In the genomic region with DNA sequence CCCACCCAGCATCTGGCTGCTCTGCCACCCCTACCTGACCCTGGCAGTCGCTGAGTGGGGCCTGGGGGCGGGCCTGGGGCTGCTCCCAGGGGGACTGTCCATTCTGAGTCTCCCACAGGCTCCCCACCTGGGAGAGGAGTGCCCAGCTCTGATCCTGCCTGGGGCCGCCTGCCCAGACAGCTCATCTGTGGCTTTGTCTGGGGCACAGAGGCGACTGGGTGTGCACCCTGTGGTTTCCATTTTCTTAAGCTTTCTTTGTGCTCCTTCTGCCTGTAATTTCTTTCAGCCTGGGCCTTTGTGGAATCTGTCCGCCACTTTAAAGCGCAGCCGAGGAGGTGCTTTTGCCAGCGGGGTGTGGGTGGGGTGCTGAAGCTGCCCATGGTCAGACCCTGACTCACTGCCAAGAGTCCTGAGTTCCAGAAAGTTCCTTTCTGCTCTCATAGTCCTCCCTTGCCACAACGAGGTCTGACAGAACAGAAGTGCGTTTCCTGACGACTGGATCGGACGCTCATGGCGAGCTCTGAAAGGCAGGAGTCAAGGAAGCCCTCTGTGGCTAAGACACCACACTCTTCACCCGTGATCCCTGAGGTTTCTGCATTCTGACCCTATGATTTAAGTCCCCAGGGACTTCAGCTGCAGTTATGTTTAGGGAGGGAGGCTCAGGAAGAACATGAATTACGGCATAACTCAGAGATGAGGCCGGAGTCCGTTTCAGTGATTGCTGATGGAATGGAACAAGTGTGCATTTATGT, we compare ENCODE assay signal across 8 cellular contexts.
A peak's percentile ranks its signal among the peaks of the same experiment; 100 is the strongest.
DNase-seq lines count a peak whose midpoint lies in the region; ATAC-seq and TF ChIP-seq lines count a peak whose summit lies in the region.

No MANE protein-coding gene starts in this region.

- peaks cover 21% of the 10 kb centered on the region for H3K36me3 Mint-ChIP-seq in stimulated activated memory B cell treated with anti-CD40 and anti-IgM and Interleukin-4, amounts not matched to agents 10 μg/mL and 1 μg/mL and 100 μg/mL, for 72 hours

- intact Hi-C loops in sciatic nerve (cut with DNase I): no loop called here

- H3K9me2 ChIP-seq in SK-N-SH: no peaks in the 10 kb centered on the region

- ATAC-seq in sciatic nerve (peak; percentile 51), HG03439 (IDR thresholded peaks at IDR 0.05; ENCODE audit: unreplicated experiment) (no peak), GM19035 (IDR thresholded peaks at IDR 0.05; ENCODE audit: unreplicated experiment) (no peak)
- ATAC-seq in stimulated activated memory B cell treated with anti-CD40 and anti-IgM and Interleukin-4, amounts not matched to agents 10 μg/mL and 1 μg/mL and 100 μg/mL, for 72 hours: no peak

- no peak for TF ChIP-seq EP300 in SK-N-SH (IDR thresholded peaks at IDR 0.05; ENCODE audit: borderline replicate concordance in 1 of 2, low read depth in 1 of 2, low read length in 1 of 2)

- POLR2A ChIA-PET in SK-N-SH (lab: Yijun Ruan, JAX): interaction anchor here (0.7 to 1.0 kb wide), 2 partner anchors 32 to 35 kb away, joined by 3 to 4 read pairs; no protein-coding TSS in a partner anchor

- no peaks in the 10 kb centered on the region for H3K4me1 Mint-ChIP-seq in stimulated activated memory B cell treated with anti-CD40 and anti-IgM and Interleukin-4, amounts not matched to agents 10 μg/mL and 1 μg/mL and 100 μg/mL, for 72 hours

- no peaks in the 10 kb centered on the region for H3K9me3 ChIP-seq in SK-N-SH

- H3K4me3 Mint-ChIP-seq in stimulated activated memory B cell treated with anti-CD40 and anti-IgM and Interleukin-4, amounts not matched to agents 10 μg/mL and 1 μg/mL and 100 μg/mL, for 72 hours: no peak overlapping the region

- no peaks in the 10 kb centered on the region for H3K27me3 ChIP-seq in SK-N-SH (ENCODE audit: insufficient read depth)

- CTCF ChIA-PET in SK-N-SH (lab: Yijun Ruan, JAX): interaction anchor here (0.9 to 8.9 kb wide), 5 partner anchors 10 to 411 kb away, joined by 3 to 53 read pairs (median 4); no protein-coding TSS in a partner anchor

- peaks cover 0 to 29% of the 10 kb centered on the region in 2 experiments for H3K36me3 ChIP-seq in SK-N-SH (replicated peaks in 1 of 2; ENCODE audit: control insufficient read depth in 1 of 2, insufficient read depth in 2 of 2, low read length in 1 of 2)

- 0 out of 2 replicates have a peak, but pooled peaks cover 4% of the 10 kb centered on the region for H4K20me1 ChIP-seq in SK-N-SH (ENCODE audit: insufficient read depth)

- H3F3A ChIP-seq in SK-N-SH (replicated peaks; ENCODE audit: insufficient read depth): no peaks in the 10 kb centered on the region

- 83% methylated on average over 15 of the region's 18 CpGs for WGBS in SK-N-SH (ENCODE audit: low lambda C conversion rate)

- no peaks in the 10 kb centered on the region for H3K9me3 Mint-ChIP-seq in stimulated activated memory B cell treated with anti-CD40 and anti-IgM and Interleukin-4, amounts not matched to agents 10 μg/mL and 1 μg/mL and 100 μg/mL, for 72 hours

- no peaks in the 10 kb centered on the region for H3K27me3 Mint-ChIP-seq in stimulated activated memory B cell treated with anti-CD40 and anti-IgM and Interleukin-4, amounts not matched to agents 10 μg/mL and 1 μg/mL and 100 μg/mL, for 72 hours

- peak overlapping the region; percentile 20 to 91; a peak in 3 of 4 replicates for H3K27ac ChIP-seq in SK-N-SH (ENCODE audit: low read depth in 2 of 2, low read length in 1 of 2)

- no peak overlapping the region for H2AFZ ChIP-seq in SK-N-SH (ENCODE audit: low read depth)

- no peak for TF ChIP-seq CTCF in SK-N-SH (IDR thresholded peaks at IDR 0.05)

- H3K4me1 ChIP-seq in SK-N-SH (ENCODE audit: control insufficient read depth in 1 of 2, insufficient read depth in 2 of 2, low read depth in 1 of 2, low read length in 1 of 2): peaks cover 11 to 92% of the 10 kb centered on the region in 2 experiments; a peak in 3 of 4 replicates

- H3K4me3 ChIP-seq in SK-N-SH (ENCODE audit: low read depth in 2 of 2, low read length in 1 of 2): no peak overlapping the region

- H3K9ac ChIP-seq in SK-N-SH: no peak overlapping the region

- H3K4me2 ChIP-seq in SK-N-SH: no peak overlapping the region

- DNase-seq in GM03348 (ENCODE audit: low spot score) (peak; percentile 80), SK-N-SH (peak; percentile 68), fibroblast of the conjunctiva (ENCODE audit: low read depth) (peak; percentile 41), sciatic nerve (ENCODE audit: low spot score) (peak; percentile 77), T-helper 9 cell (no peak)

- no peaks in the 10 kb centered on the region for H3K79me2 ChIP-seq in SK-N-SH (ENCODE audit: insufficient read depth)

- no peak overlapping the region for H3K27ac Mint-ChIP-seq in stimulated activated memory B cell treated with anti-CD40 and anti-IgM and Interleukin-4, amounts not matched to agents 10 μg/mL and 1 μg/mL and 100 μg/mL, for 72 hours

- TF ChIP-seq RAD21 in SK-N-SH (IDR thresholded peaks at IDR 0.05; ENCODE audit: low read length): no peak

TF ChIP-seq in SK-N-SH, 30 proteins besides CTCF, POLR2A, EP300 and RAD21:
- no peak for TF ChIP-seq GATA2 (CRISPR knock-in tag; IDR thresholded peaks at IDR 0.05)
- no peak for TF ChIP-seq RCOR1 (IDR thresholded peaks at IDR 0.05; ENCODE audit: low read length)
- TF ChIP-seq MEF2A (IDR thresholded peaks at IDR 0.05; ENCODE audit: borderline replicate concordance, low read depth): no peak
- no peak for TF ChIP-seq CHD2 (IDR thresholded peaks at IDR 0.05; ENCODE audit: low read length, partially characterized antibody)
- TF ChIP-seq, protein P1, sequence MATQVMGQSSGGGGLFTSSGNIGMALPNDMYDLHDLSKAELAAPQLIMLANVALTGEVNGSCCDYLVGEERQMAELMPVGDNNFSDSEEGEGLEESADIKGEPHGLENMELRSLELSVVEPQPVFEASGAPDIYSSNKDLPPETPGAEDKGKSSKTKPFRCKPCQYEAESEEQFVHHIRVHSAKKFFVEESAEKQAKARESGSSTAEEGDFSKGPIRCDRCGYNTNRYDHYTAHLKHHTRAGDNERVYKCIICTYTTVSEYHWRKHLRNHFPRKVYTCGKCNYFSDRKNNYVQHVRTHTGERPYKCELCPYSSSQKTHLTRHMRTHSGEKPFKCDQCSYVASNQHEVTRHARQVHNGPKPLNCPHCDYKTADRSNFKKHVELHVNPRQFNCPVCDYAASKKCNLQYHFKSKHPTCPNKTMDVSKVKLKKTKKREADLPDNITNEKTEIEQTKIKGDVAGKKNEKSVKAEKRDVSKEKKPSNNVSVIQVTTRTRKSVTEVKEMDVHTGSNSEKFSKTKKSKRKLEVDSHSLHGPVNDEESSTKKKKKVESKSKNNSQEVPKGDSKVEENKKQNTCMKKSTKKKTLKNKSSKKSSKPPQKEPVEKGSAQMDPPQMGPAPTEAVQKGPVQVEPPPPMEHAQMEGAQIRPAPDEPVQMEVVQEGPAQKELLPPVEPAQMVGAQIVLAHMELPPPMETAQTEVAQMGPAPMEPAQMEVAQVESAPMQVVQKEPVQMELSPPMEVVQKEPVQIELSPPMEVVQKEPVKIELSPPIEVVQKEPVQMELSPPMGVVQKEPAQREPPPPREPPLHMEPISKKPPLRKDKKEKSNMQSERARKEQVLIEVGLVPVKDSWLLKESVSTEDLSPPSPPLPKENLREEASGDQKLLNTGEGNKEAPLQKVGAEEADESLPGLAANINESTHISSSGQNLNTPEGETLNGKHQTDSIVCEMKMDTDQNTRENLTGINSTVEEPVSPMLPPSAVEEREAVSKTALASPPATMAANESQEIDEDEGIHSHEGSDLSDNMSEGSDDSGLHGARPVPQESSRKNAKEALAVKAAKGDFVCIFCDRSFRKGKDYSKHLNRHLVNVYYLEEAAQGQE (IDR thresholded peaks at IDR 0.05; ENCODE audit: low read depth, low read length): no peak
- no peak for TF ChIP-seq NRF1 (IDR thresholded peaks at IDR 0.05; ENCODE audit: low read depth, low read length)
- no peak for TF ChIP-seq FOXJ3 (CRISPR knock-in tag; IDR thresholded peaks at IDR 0.05)
- no peak for TF ChIP-seq YY1 (IDR thresholded peaks at IDR 0.05; ENCODE audit: low read depth)
- TF ChIP-seq SMC3 (IDR thresholded peaks at IDR 0.05; ENCODE audit: low read depth, low read length): no peak
- no peak for TF ChIP-seq RXRA (IDR thresholded peaks at IDR 0.05; ENCODE audit: borderline replicate concordance, low read depth)
